In the genomic region with DNA sequence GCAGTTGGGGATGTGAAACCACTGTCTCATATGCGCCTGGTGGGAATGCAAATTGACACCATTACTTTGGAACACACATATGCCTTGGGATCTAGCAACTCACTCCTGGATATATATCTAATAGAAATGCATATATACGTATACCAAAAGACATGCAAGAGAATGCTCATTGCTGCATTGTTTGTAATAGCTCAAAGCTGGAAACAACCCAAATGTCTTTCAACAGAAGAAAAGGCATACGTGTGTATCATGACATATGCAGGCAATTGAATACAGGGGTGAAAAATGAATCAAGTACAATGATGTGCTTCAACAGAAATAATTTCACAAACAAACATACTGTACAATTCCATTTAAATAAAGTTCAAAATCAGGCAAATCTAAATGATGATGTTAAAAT, we compare ENCODE assay signal across 17 cellular contexts.
A peak's percentile ranks its signal among the peaks of the same experiment; 100 is the strongest.
DNase-seq lines count a peak whose midpoint lies in the region; ATAC-seq, FAIRE-seq and TF ChIP-seq lines count a peak whose summit lies in the region.
"Had no signal": no experiment of that assay in that cellular context is flagged by ENCODE, and none has a peak within 500 bp of the region (broad histone marks: within the 10 kb centered on the region; RNA-seq: fewer than 3 reads in every experiment).

No MANE protein-coding gene starts in this region.

- no peak overlapping the region for H3K4me2 ChIP-seq in astrocyte (ENCODE audit: low read length)
- H3K4me2 ChIP-seq: BLaER1 treated with 17β-estradiol and CSF1 and Interleukin-3, amounts not matched to agents 10 nM and 100 nM; GM23338 had no signal

- H3K4me3 ChIP-seq in astrocyte (ENCODE audit: insufficient read depth, low read depth, low read length) = no peak overlapping the region
- H3K4me3 ChIP-seq: BLaER1 treated with 17β-estradiol and CSF1 and Interleukin-3, amounts not matched to agents 10 nM and 100 nM; GM12878; GM23338 had no signal

- H3K27ac ChIP-seq in astrocyte (ENCODE audit: low read depth, low read length) = no peak overlapping the region
- H3K27ac ChIP-seq: BLaER1 treated with 17β-estradiol and CSF1 and Interleukin-3, amounts not matched to agents 10 nM and 100 nM had no signal

- H2AFZ ChIP-seq in astrocyte (ENCODE audit: low read depth, low read length) = no peak overlapping the region
- H2AFZ ChIP-seq: GM23338 had no signal

- H3K9me3 ChIP-seq in astrocyte (ENCODE audit: insufficient read depth, low read depth, low read length) = no peaks in the 10 kb centered on the region

- H3K79me2 ChIP-seq in astrocyte (ENCODE audit: insufficient read depth, low read length) = no peaks in the 10 kb centered on the region

- H3K9me3 Mint-ChIP-seq in astrocyte (ENCODE audit: unreplicated experiment) (no peaks in the 10 kb centered on the region), T-cell (peaks cover 0 to 5% (median 4%) of the 10 kb centered on the region in 3 donors)
- H3K9me3 Mint-ChIP-seq: CD4-positive, alpha-beta T cell; GM23338 had no signal

- no peak for TF ChIP-seq CTCF in astrocyte (IDR thresholded peaks at IDR 0.05; ENCODE audit: insufficient read depth, low read depth, low read length)

- H3K27ac Mint-ChIP-seq in astrocyte (ENCODE audit: unreplicated experiment) (no peak overlapping the region), T-cell (no peak overlapping the region)
- H3K27ac Mint-ChIP-seq: CD4-positive, alpha-beta T cell; GM23338 had no signal

- no peaks in the 10 kb centered on the region for H3K27me3 ChIP-seq in astrocyte (ENCODE audit: insufficient read depth, low read length)
- H3K27me3 ChIP-seq: BLaER1 treated with 17β-estradiol and CSF1 and Interleukin-3, amounts not matched to agents 10 nM and 100 nM had no signal

- peak; percentile 9 for FAIRE-seq in astrocyte (lab: Jason Lieb, UNC)
- FAIRE-seq: GM12878, GM18507 had no signal

- H3K4me1 ChIP-seq in astrocyte (ENCODE audit: insufficient read depth, low read length) = no peaks in the 10 kb centered on the region

- H3K27me3 Mint-ChIP-seq in astrocyte (ENCODE audit: low read depth, unreplicated experiment) (no peaks in the 10 kb centered on the region), T-cell (peaks cover 11 to 12% of the 10 kb centered on the region in 2 donors)

- H4K20me1 ChIP-seq in astrocyte (ENCODE audit: insufficient read depth, low read length) = no peaks in the 10 kb centered on the region
- H4K20me1 ChIP-seq: BLaER1 treated with 17β-estradiol and CSF1 and Interleukin-3, amounts not matched to agents 10 nM and 100 nM had no signal

- no peak overlapping the region for H3K4me3 Mint-ChIP-seq in astrocyte (ENCODE audit: unreplicated experiment)
- H3K4me3 Mint-ChIP-seq in T-cell = no peak overlapping the region
- H3K4me3 Mint-ChIP-seq: CD4-positive, alpha-beta T cell; GM23338 had no signal

- H3K36me3 ChIP-seq in astrocyte (ENCODE audit: insufficient read depth, low read length) = no peaks in the 10 kb centered on the region
- H3K36me3 ChIP-seq: BLaER1 treated with 17β-estradiol and CSF1 and Interleukin-3, amounts not matched to agents 10 nM and 100 nM had no signal

- no peak overlapping the region for H3K9ac ChIP-seq in astrocyte (ENCODE audit: low read length)
- H3K9ac ChIP-seq: BLaER1 treated with 17β-estradiol and CSF1 and Interleukin-3, amounts not matched to agents 10 nM and 100 nM had no signal

- no peak for ATAC-seq in T-cell (replicated peaks in 1 of 4)
- ATAC-seq: GM12878, GM23338 had no signal

- DNase-seq in NCI-H2171 treated with DMSO at 0.1 percent for 48 hours (lab: John Stamatoyannopoulos, UW) (peak; percentile 28), NCI-H2171 (lab: John Stamatoyannopoulos, UW) (no peak), LHCN-M2 (ENCODE audit: low read depth) (peak; percentile 15), astrocyte (ENCODE audit: low read depth) (no peak), myocyte (ENCODE audit: low read depth) (peak; percentile 26), T-cell (no peak), C1 segment of cervical spinal cord (lab: John Stamatoyannopoulos, UW) (no peak)
- no peak for DNase-seq in activated CD8-positive, alpha-beta memory T cell treated with anti-CD3 and anti-CD28 coated beads for 24 hours
- DNase-seq: 8988T; ACHN; Calu3; CD4-positive, alpha-beta T cell; H7 had no signal

- POLR2A ChIA-PET in T-cell (lab: Charles Lee) = no interaction called here

- H3K4me1 Mint-ChIP-seq in astrocyte (ENCODE audit: low read depth, unreplicated experiment) (no peaks in the 10 kb centered on the region), T-cell (no peaks in the 10 kb centered on the region)

- CTCF ChIA-PET in T-cell (lab: Charles Lee) = no interaction called here

- H3K36me3 Mint-ChIP-seq in astrocyte (ENCODE audit: low read depth, unreplicated experiment) = no peaks in the 10 kb centered on the region
- H3K36me3 Mint-ChIP-seq in T-cell = no peaks in the 10 kb centered on the region

Comparison
In these comparisons a context has a peak if more than half of its experiments do, and no peak if none do; other contexts are left out.
1. DNase-seq: peak in NCI-H2171 treated with DMSO at 0.1 percent for 48 hours (single experiment), LHCN-M2 (single experiment) and myocyte (single experiment); none in NCI-H2171 (single experiment), astrocyte (single experiment), T-cell (0 of 34), C1 segment of cervical spinal cord (0 of 14) and activated CD8-positive, alpha-beta memory T cell treated with anti-CD3 and anti-CD28 coated beads for 24 hours (single experiment).